Comparison of ENCODE assay signal across 8 cellular contexts in the genomic region with DNA sequence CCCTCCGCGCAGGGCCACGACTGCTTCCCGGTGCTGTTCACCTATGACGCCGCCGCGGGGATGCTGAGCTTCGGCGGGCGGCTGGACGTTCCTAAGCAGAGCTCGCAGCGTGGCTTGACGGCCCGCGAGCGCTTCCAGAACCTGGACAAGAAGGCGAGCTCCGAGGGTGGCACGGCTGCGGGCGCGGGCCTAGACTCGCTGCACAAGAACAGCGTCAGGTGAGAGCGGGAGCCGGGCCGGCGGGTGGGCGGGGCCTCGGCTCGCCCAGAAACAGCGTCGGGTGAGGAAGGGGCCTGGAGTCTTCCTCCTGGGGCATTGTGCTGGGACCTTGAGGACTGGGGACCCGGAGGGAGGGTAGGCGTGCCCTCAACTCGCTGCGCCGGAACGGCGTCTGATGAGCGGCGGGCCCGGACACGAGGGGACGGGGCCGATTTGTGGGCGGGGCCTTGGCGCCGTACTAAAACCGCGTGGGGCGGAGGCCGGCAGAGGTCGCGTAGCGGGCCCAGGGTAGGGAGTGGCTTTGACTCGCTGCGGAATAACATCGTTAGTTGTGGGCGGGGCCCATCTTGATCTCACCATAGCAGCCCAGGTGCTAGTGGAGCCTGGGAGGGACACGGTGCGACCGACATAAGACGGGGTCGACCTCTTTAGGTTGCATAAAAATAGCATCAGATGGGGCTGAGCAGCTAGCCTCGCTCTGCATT. TPM values are rescaled to one million over a fixed set of nuclear protein-coding genes. Genes with fewer than 3 reads are reported as not detected.
A peak's percentile ranks its signal among the peaks of the same experiment; 100 is the strongest.
DNase-seq lines count a peak whose midpoint lies in the region.

No MANE protein-coding gene starts in this region.

- H3K4me3 ChIP-seq in iPS-11a (ENCODE audit: low read depth, low read length) (peak overlapping the region; percentile 67), skin epidermis (peak overlapping the region; percentile 27 to 51 (median 39))

- peak overlapping the region in 19 of 21 experiments; percentile 3 to 68 (median 54) for H3K27ac ChIP-seq in skin epidermis

- H3K36me3 ChIP-seq in ES-I3 (ENCODE audit: insufficient read depth, low read length): peaks cover 14% of the 10 kb centered on the region

- DNase-seq in HT-29 (ENCODE audit: low spot score) (peak; percentile 95), T-helper 1 cell (peak; percentile 75 to 85 (median 82)), amygdala (lab: John Stamatoyannopoulos, UW) (peak in 34 of 56 donors; percentile 13 to 77 (median 41)), HuH-7 (ENCODE audit: low spot score) (no peak), NCI-H446 treated with DMSO at 0.1 percent for 48 hours (lab: John Stamatoyannopoulos, UW) (no peak)

- H3K9ac ChIP-seq in ES-I3 (ENCODE audit: low read depth, low read length): peak overlapping the region; percentile 50

- H3K4me1 ChIP-seq in ES-I3 (ENCODE audit: insufficient read depth, low read length): peaks cover 2% of the 10 kb centered on the region; the same call in 1 of the 2 replicates

- no peaks in the 10 kb centered on the region for H3K9me3 ChIP-seq in ES-I3 (ENCODE audit: control insufficient read depth, insufficient read depth, low read length)

RNA-seq across cellular contexts. Expression of gene PDAP1, which starts 15.6 kb away (rescaled TPM):
- total RNA-seq in HT-29 (2014; rRNA removed; shearing (Covaris generic)): 51.2 and 57.8 TPM in 2 replicates

RNA-seq across cellular contexts. Expression of gene BUD31, which starts 16.0 kb away (rescaled TPM):
- 120 and 130 TPM in 2 replicates for total RNA-seq in HT-29 (2014; rRNA removed; shearing (Covaris generic))

RNA-seq across cellular contexts. Expression of gene ARPC1B, which starts 18.3 kb away (rescaled TPM):
- total RNA-seq in HT-29 (2014; rRNA removed; shearing (Covaris generic)): 987 and 1,117 TPM in 2 replicates

RNA-seq across cellular contexts. Expression of gene PTCD1, which starts 45.8 kb away (rescaled TPM):
- 18.2 and 22.3 TPM in 2 replicates for total RNA-seq in HT-29 (2014; rRNA removed; shearing (Covaris generic))

RNA-seq across cellular contexts. Expression of gene CPSF4, which starts 45.9 kb away (rescaled TPM):
- 101 and 112 TPM in 2 replicates for total RNA-seq in HT-29 (2014; rRNA removed; shearing (Covaris generic))

Comparison
In these comparisons a context has a peak if more than half of its experiments do, and no peak if none do; other contexts are left out.
1. DNase-seq: peak in HT-29 (single experiment), T-helper 1 cell (5 of 5) and amygdala (34 of 56); none in HuH-7 (single experiment) and NCI-H446 treated with DMSO at 0.1 percent for 48 hours (single experiment).